8 cellular contexts compared by ENCODE assay signal in genomic region chr15:76930831-76931396, GRCh38. TPM values are rescaled to one million over a fixed set of nuclear protein-coding genes. Genes with fewer than 3 reads are reported as not detected.
DNase-seq lines count a peak whose midpoint lies in the region; ATAC-seq, FAIRE-seq and TF ChIP-seq lines count a peak whose summit lies in the region.

No MANE protein-coding gene starts in this region.

- peak overlapping the region; percentile 60 to 83 for H3K27ac ChIP-seq in coronary artery

- no peak for TF ChIP-seq CTCF in coronary artery (IDR thresholded peaks at IDR 0.05)
- TF ChIP-seq CTCF in neural crest cell (conservative IDR thresholded peaks at IDR 0.05): no peak

- H3K9me3 Mint-ChIP-seq in neural crest cell: no peaks in the 10 kb centered on the region

- FAIRE-seq in frontal cortex (lab: Jason Lieb, UNC): no peak

- no peak for ATAC-seq in HG02763 (IDR thresholded peaks at IDR 0.05; ENCODE audit: unreplicated experiment)

- peaks cover 3% of the 10 kb centered on the region; the same call in 1 of the 2 replicates for H3K27me3 ChIP-seq in MG63

- peak; percentile 9 for DNase-seq in CMK (ENCODE audit: low read depth)
- DNase-seq in MG63: no peak
- no peak for DNase-seq in coronary artery (ENCODE audit: low spot score)
- no peak for DNase-seq in neural crest cell (ENCODE audit: low read depth, low spot score)
- no peak for DNase-seq in HuH-7 (ENCODE audit: low spot score)
- DNase-seq in frontal cortex (ENCODE audit: low spot score in 2 of 2): no peak
- DNase-seq in mesenteric fat pad (ENCODE audit: low spot score): no peak

- peak overlapping the region; percentile 96 for H3K4me3 Mint-ChIP-seq in neural crest cell

- peaks cover 11% of the 10 kb centered on the region for H3K36me3 ChIP-seq in MG63

- peaks cover 57% of the 10 kb centered on the region for H3K4me1 Mint-ChIP-seq in neural crest cell

- no peaks in the 10 kb centered on the region; the same call in 1 of the 2 replicates for H3K9me3 ChIP-seq in MG63

- H3K27me3 Mint-ChIP-seq in neural crest cell (ENCODE audit: low read depth): no peaks in the 10 kb centered on the region

- H3K36me3 Mint-ChIP-seq in neural crest cell (ENCODE audit: low read depth): peaks cover 12% of the 10 kb centered on the region

- peak overlapping the region; percentile 95 for H3K27ac Mint-ChIP-seq in neural crest cell (ENCODE audit: unreplicated experiment)

- peak overlapping the region; percentile 68 for H3K4me3 ChIP-seq in MG63
- peak overlapping the region; percentile 83 for H3K4me3 ChIP-seq in coronary artery

RNA-seq across cellular contexts. Expression of gene RCN2, which starts 0.6 kb away (rescaled TPM):
- total RNA-seq in MG63 (2014; rRNA removed; shearing (Covaris generic); ENCODE audit: low replicate concordance): 141 and 212 TPM in 2 replicates
- 159 and 161 TPM in 2 replicates for total RNA-seq in neural crest cell
- 65.2 TPM for total RNA-seq in frontal cortex
- total RNA-seq in mesenteric fat pad: 31.4 TPM

RNA-seq across cellular contexts. Expression of gene SCAPER, which starts 25.8 kb away (rescaled TPM):
- total RNA-seq in MG63 (2014; rRNA removed; shearing (Covaris generic); ENCODE audit: low replicate concordance): 16.0 and 17.0 TPM in 2 replicates
- total RNA-seq in neural crest cell: 15.3 and 18.4 TPM in 2 replicates
- 76.6 TPM for total RNA-seq in frontal cortex
- 24.7 TPM for total RNA-seq in mesenteric fat pad
